In genomic region chr18:72859088-72859487, GRCh38 we compare ENCODE assay signal across 12 cellular contexts. TPM values are rescaled to one million over a fixed set of nuclear protein-coding genes. Genes with fewer than 3 reads are reported as not detected.
"Had no signal": no experiment of that assay in that cellular context is flagged by ENCODE, and none has a peak within 500 bp of the region (broad histone marks: within the 10 kb centered on the region; RNA-seq: fewer than 3 reads in every experiment).

No MANE protein-coding gene starts in this region.

- DNase-seq: GM23248, GOT3, H7, H9, HCEC 1CT, HFFc6 had no signal

- H3K9ac ChIP-seq: GM23248 had no signal

- H3K4me3 ChIP-seq: GM23248, GM23338, HAP-1 had no signal

- H3K9me3 ChIP-seq: HAP-1 had no signal

- H3K36me3 ChIP-seq: HAP-1 had no signal

- H3K4me1 ChIP-seq: HAP-1 had no signal

- FAIRE-seq: H1, H54 had no signal

- H3K4me2 ChIP-seq: GM23338 had no signal

- H2AFZ ChIP-seq: GM23248, GM23338 had no signal

- H3K27ac ChIP-seq: GM23248 had no signal

- ATAC-seq: GM23338, HCT116 had no signal

RNA-seq across cellular contexts. Expression of gene NETO1, which starts 8.7 kb away (rescaled TPM):
- total RNA-seq: GM23248, H4, HFFc6 had no signal
- polyA plus RNA-seq: GM23248 had no signal
